Comparison of ENCODE assay signal across 8 cellular contexts in the genomic region with DNA sequence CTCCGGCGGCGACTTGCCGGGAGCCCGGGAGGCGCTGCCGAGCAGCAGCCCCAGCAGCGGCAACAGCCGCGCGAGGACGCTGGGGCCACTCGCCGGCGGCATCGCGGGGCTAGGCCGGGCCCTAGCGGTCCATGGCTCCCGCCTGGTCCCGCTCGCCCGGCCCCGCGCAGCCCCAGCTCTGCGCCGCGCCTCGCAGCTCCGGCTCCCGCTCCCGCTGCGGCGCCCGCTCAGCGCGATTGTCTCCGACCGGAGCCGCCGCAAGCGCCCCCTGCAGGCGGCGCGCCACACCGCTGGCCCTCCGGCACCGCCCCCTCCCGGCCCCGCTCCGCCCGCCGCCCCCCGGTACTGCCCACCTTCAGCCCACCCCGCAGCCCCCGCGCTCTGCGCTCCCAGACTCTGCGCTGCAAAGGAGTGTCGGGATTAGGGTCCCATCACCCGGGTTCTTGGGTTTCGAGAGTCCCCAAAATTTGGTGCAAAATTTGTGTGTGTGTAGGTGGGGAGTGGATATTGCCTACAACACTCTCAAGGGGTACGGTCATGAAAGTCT. TPM values are rescaled to one million over a fixed set of nuclear protein-coding genes. Genes with fewer than 3 reads are reported as not detected.
DNase-seq lines count a peak whose midpoint lies in the region; ATAC-seq, FAIRE-seq and TF ChIP-seq lines count a peak whose summit lies in the region.

A gene (minus strand): TSS at position 241 of the 547 bp plus-strand sequence. CDS start 139 bp downstream, at position 102.

- POLR2A ChIA-PET in K562 (lab: Yijun Ruan, JAX) = interaction anchor here (1.1 to 1.4 kb wide), 2 partner anchors 26 to 38 kb away, joined by 3 read pairs; a partner anchor contains a TSS

- peaks cover 33% of the 10 kb centered on the region for H3K27me3 ChIP-seq in MM.1S (replicated peaks; ENCODE audit: insufficient read depth, low read length)
- no peaks in the 10 kb centered on the region; a peak in 1 of 5 replicates for H3K27me3 ChIP-seq in K562 (ENCODE audit: control insufficient read depth in 2 of 2, insufficient read depth in 2 of 2, low read length in 2 of 2)
- peaks cover 25% of the 10 kb centered on the region for H3K27me3 ChIP-seq in skeletal muscle satellite cell (ENCODE audit: control insufficient read depth, insufficient read depth, low read length)

- H3K9me3 ChIP-seq in MM.1S (replicated peaks; ENCODE audit: insufficient read depth, low read length) = no peaks in the 10 kb centered on the region
- no peaks in the 10 kb centered on the region for H3K9me3 ChIP-seq in K562 (replicated peaks; ENCODE audit: control insufficient read depth, insufficient read depth, low read depth, low read length)
- no peaks in the 10 kb centered on the region for H3K9me3 ChIP-seq in skeletal muscle satellite cell (replicated peaks; ENCODE audit: low read length)

- H3K9ac ChIP-seq in MM.1S (ENCODE audit: low read length) (peak within 1 kb of the TSS; percentile 38; the same call in 1 of the 2 replicates), K562 (ENCODE audit: insufficient read depth in 1 of 2, low read depth in 2 of 2, low read length in 2 of 2) (peak within 1 kb of the TSS; percentile 70 to 96; a peak in 3 of 4 replicates), skeletal muscle satellite cell (ENCODE audit: low read depth, low read length) (peak within 1 kb of the TSS; percentile 84)

- no peak for TF ChIP-seq POLR2A in K562 (conservative IDR thresholded peaks at IDR 0.05)

- WGBS in K562 (ENCODE audit: insufficient coverage, low coverage, missing lambda C conversion rate) = 2% methylated on average over 17 of the region's 63 CpGs

- TF ChIP-seq EP300 in K562 (IDR thresholded peaks at IDR 0.05; ENCODE audit: low read length) = no peak

- H3K36me3 ChIP-seq in MM.1S (replicated peaks; ENCODE audit: insufficient read depth, low read length) (no peaks in the 10 kb centered on the region), K562 (ENCODE audit: control insufficient read depth, insufficient read depth, low read length) (no peaks in the 10 kb centered on the region), skeletal muscle satellite cell (ENCODE audit: insufficient read depth, low read length) (no peaks in the 10 kb centered on the region)

- CTCF ChIA-PET in K562 (lab: Yijun Ruan, JAX; ENCODE audit: low intra/inter-chr PET ratio) = interaction anchor here (0.9 kb wide), 1 partner anchor 454 kb away, joined by 6 read pairs; no protein-coding TSS in a partner anchor

- H2AFZ ChIP-seq in MM.1S (ENCODE audit: low read length) (peak within 1 kb of the TSS; percentile 88), K562 (ENCODE audit: low read depth, low read length) (peak within 1 kb of the TSS; percentile 91)

- peak in 1 of 2 experiments; percentile 36; a peak in 2 of 4 replicates for TF ChIP-seq RAD21 in K562 (CRISPR knock-in tag; conservative IDR thresholded peaks at IDR 0.05 in 1 of 2, IDR thresholded peaks at IDR 0.05 in 1 of 2)

- H3K9me2 ChIP-seq in MM.1S (replicated peaks; ENCODE audit: insufficient read depth, low read length) = no peaks in the 10 kb centered on the region

- peak within 1 kb of the TSS; percentile 99 for H3K4me2 ChIP-seq in MM.1S (ENCODE audit: low read depth, low read length)
- peak within 1 kb of the TSS; percentile 70 for H3K4me2 ChIP-seq in K562 (ENCODE audit: insufficient read depth, low read length)
- H3K4me2 ChIP-seq in skeletal muscle satellite cell (ENCODE audit: low read length) = peak within 1 kb of the TSS; percentile 99

- peaks cover 8% of the 10 kb centered on the region for H3K4me1 ChIP-seq in MM.1S (ENCODE audit: low read length)
- peaks cover 5 to 31% of the 10 kb centered on the region in 2 experiments; a peak in 4 of 5 replicates for H3K4me1 ChIP-seq in K562 (replicated peaks in 1 of 2; ENCODE audit: control insufficient read depth in 2 of 2, insufficient read depth in 2 of 2, low read length in 2 of 2)
- peaks cover 7% of the 10 kb centered on the region for H3K4me1 ChIP-seq in skeletal muscle satellite cell (ENCODE audit: control insufficient read depth, insufficient read depth, low read length)

- H3K79me2 ChIP-seq in MM.1S (ENCODE audit: low read length) (no peaks in the 10 kb centered on the region), K562 (ENCODE audit: control insufficient read depth, insufficient read depth, low read length) (no peaks in the 10 kb centered on the region)

- BruUV-seq in K562 (replicated peaks; lab: Mats Ljungman, UMichigan) = no TSS peak

- peaks cover 6% of the 10 kb centered on the region for H3F3A ChIP-seq in MM.1S (ENCODE audit: insufficient read depth, low read length)

- TF ChIP-seq CTCF in 22Rv1 (IDR thresholded peaks at IDR 0.05) = peak; percentile 95
- TF ChIP-seq CTCF in MM.1S (IDR thresholded peaks at IDR 0.05; ENCODE audit: low read length) = peak; percentile 36
- peak; percentile 8 to 89 (median 63); a peak in 4 of 6 replicates for TF ChIP-seq CTCF in K562 (IDR thresholded peaks at IDR 0.05 in 2 of 3, conservative IDR thresholded peaks at IDR 0.05 in 1 of 3; ENCODE audit: insufficient read depth in 2 of 3, low read depth in 1 of 3, low read length in 3 of 3)

- H3K4me3 ChIP-seq in MM.1S (ENCODE audit: low read length) = peak within 1 kb of the TSS; percentile 79
- H3K4me3 ChIP-seq in K562 = peak within 1 kb of the TSS; percentile 81
- peak within 1 kb of the TSS; percentile 47 for H3K4me3 ChIP-seq in iPS-11a (ENCODE audit: low read depth, low read length)
- peak within 1 kb of the TSS; percentile 85 for H3K4me3 ChIP-seq in skeletal muscle satellite cell (ENCODE audit: low read length)

- intact Hi-C loops in K562 (cut with micrococcal nuclease) = no loop called here

- FAIRE-seq in K562 (lab: Jason Lieb, UNC) = no peak

- DNase-seq in MM.1S = peak; percentile 68
- DNase-seq in T-helper 9 cell = peak; percentile 68
- DNase-seq in K562 (ENCODE audit: extremely low read depth in 1 of 4, low spot score in 3 of 4) = peak; percentile 78 to 89 (median 88)
- no peak for DNase-seq in cortex of kidney (lab: John Stamatoyannopoulos, UW)

- H4K20me1 ChIP-seq in MM.1S (ENCODE audit: insufficient read depth, low read length) (no peaks in the 10 kb centered on the region), K562 (replicated peaks; ENCODE audit: control insufficient read depth, insufficient read depth, low read length) (peaks cover 9% of the 10 kb centered on the region)

- H3K9me1 ChIP-seq in K562 (ENCODE audit: control insufficient read depth, insufficient read depth, low read length) = no peaks in the 10 kb centered on the region

- in situ Hi-C loops in K562 (cut with MboI) = no loop called here

- peak; percentile 74 for ATAC-seq in GM18498 (IDR thresholded peaks at IDR 0.05; ENCODE audit: unreplicated experiment)
- peak; percentile 93 for ATAC-seq in K562

- H3K27ac ChIP-seq in 22Rv1 (peak within 1 kb of the TSS; percentile 27; the same call in 1 of the 2 replicates), MM.1S (ENCODE audit: low read length) (no peak within 1 kb of the TSS), K562 (ENCODE audit: extremely low read depth, low read depth, low read length) (peak within 1 kb of the TSS; percentile 60; the same call in 1 of the 3 replicates)

TF ChIP-seq in K562, 482 proteins besides CTCF, POLR2A, EP300 and RAD21 (continues in another document):
- TF ChIP-seq SMAD4 (CRISPR knock-in tag; conservative IDR thresholded peaks at IDR 0.05) (peak; percentile 78; the same call in 1 of the 2 replicates), KAT2B (IDR thresholded peaks at IDR 0.05; ENCODE audit: low read depth, low read length) (no peak)
- TF ChIP-seq, protein P1, sequence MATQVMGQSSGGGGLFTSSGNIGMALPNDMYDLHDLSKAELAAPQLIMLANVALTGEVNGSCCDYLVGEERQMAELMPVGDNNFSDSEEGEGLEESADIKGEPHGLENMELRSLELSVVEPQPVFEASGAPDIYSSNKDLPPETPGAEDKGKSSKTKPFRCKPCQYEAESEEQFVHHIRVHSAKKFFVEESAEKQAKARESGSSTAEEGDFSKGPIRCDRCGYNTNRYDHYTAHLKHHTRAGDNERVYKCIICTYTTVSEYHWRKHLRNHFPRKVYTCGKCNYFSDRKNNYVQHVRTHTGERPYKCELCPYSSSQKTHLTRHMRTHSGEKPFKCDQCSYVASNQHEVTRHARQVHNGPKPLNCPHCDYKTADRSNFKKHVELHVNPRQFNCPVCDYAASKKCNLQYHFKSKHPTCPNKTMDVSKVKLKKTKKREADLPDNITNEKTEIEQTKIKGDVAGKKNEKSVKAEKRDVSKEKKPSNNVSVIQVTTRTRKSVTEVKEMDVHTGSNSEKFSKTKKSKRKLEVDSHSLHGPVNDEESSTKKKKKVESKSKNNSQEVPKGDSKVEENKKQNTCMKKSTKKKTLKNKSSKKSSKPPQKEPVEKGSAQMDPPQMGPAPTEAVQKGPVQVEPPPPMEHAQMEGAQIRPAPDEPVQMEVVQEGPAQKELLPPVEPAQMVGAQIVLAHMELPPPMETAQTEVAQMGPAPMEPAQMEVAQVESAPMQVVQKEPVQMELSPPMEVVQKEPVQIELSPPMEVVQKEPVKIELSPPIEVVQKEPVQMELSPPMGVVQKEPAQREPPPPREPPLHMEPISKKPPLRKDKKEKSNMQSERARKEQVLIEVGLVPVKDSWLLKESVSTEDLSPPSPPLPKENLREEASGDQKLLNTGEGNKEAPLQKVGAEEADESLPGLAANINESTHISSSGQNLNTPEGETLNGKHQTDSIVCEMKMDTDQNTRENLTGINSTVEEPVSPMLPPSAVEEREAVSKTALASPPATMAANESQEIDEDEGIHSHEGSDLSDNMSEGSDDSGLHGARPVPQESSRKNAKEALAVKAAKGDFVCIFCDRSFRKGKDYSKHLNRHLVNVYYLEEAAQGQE (CRISPR knock-in tag; IDR thresholded peaks at IDR 0.05; ENCODE audit: low read depth) = peak; percentile 72; the same call in 1 of the 2 replicates

RNA-seq across cellular contexts. Expression of the gene that starts here (rescaled TPM):
- 2.2 and 9.3 TPM in 2 replicates for total RNA-seq in K562 (2011; cell fraction: chromatin; rRNA removed; ENCODE audit: low replicate concordance)
- 10.4 and 11.3 TPM in 2 replicates for total RNA-seq in K562 (2011; cell fraction: nucleolus; rRNA removed)
- total RNA-seq in K562 (2011; cell fraction: nucleoplasm; rRNA removed) = 6.5 and 7.2 TPM in 2 replicates
- total RNA-seq in K562 (2014; rRNA removed) = 7.3 and 10.2 TPM in 2 replicates
- total RNA-seq in K562 (2014; rRNA removed; fragmentation: Illumina TruSeq; extraction: Trizol) = 0.44 and 0.54 TPM in 2 replicates
- 1.2 and 1.4 TPM in 2 replicates for total RNA-seq in K562 (2015; rRNA removed; fragmentation: Illumina TruSeq; extraction: Trizol)
- total RNA-seq in K562 (2021) = 7.0 and 8.6 TPM in 2 replicates
- 2.5 and 5.2 TPM in 2 replicates for polyA plus RNA-seq in K562 (2011; rRNA removed)
- 5.0 and 11.3 TPM in 2 replicates for polyA plus RNA-seq in K562 (2011; cell fraction: cytosol; rRNA removed)
- 7.6 and 9.3 TPM in 2 replicates for polyA plus RNA-seq in K562 (2011; cell fraction: nucleus; rRNA removed)
- polyA plus RNA-seq in K562 (2012) = 3.1 and 8.9 TPM in 2 replicates
- polyA plus RNA-seq in K562 (2014; fragmentation: Illumina TruSeq; extraction: Trizol) = 1.2 and 2.4 TPM in 2 replicates
- polyA plus RNA-seq in K562 (2014; fragmentation: Nextera tagmentation; extraction: Ambion mirVana) = under 1 TPM in 1 of 2 experiments, not detected in 1; 0.10 TPM
- polyA plus RNA-seq in K562 (2014; rRNA removed) = 4.5 and 5.7 TPM in 2 replicates
- 1.6 and 2.1 TPM in 2 replicates for polyA minus RNA-seq in K562 (2011; rRNA and poly(A)+ RNA removed)
- 2.9 and 4.5 TPM in 2 replicates for polyA minus RNA-seq in K562 (2011; cell fraction: cytosol; rRNA and poly(A)+ RNA removed)
- 1.6 and 3.9 TPM in 2 replicates for polyA minus RNA-seq in K562 (2011; cell fraction: nucleus; rRNA and poly(A)+ RNA removed)
- 1.5 TPM in 1 of 2 replicates, not detected in the other for total RNA-seq in skeletal muscle satellite cell (2012; rRNA removed)

Comparison
In these comparisons a context has a peak if more than half of its experiments do, and no peak if none do; other contexts are left out.
1. CTCF ChIP-seq: peak in every context shown above with its lines; median percentile 95 in 22Rv1; 63 in K562; 36 in MM.1S.